In genomic region chr4:107902715-107903114, GRCh38 we compare ENCODE assay signal across 14 cellular contexts. TPM values are rescaled to one million over a fixed set of nuclear protein-coding genes. Genes with fewer than 3 reads are reported as not detected.
DNase-seq lines count a peak whose midpoint lies in the region; ATAC-seq and TF ChIP-seq lines count a peak whose summit lies in the region.
"Had no signal": no experiment of that assay in that cellular context is flagged by ENCODE, and none has a peak within 500 bp of the region (broad histone marks: within the 10 kb centered on the region; RNA-seq: fewer than 3 reads in every experiment).

No MANE protein-coding gene starts in this region.

- DNase-seq in GM19240 (ENCODE audit: insufficient read length, low spot score), result no peak
- no peak for DNase-seq in UCSD-AML1 (lab: John Stamatoyannopoulos, UW; ENCODE audit: unreplicated experiment)
- DNase-seq in SK-N-DZ (ENCODE audit: low spot score), result no peak
- no peak for DNase-seq in NCI-H1436 treated with DMSO at 0.1 percent for 48 hours (lab: John Stamatoyannopoulos, UW)
- DNase-seq: ACHN; activated CD8-positive, alpha-beta memory T cell treated with anti-CD3 and anti-CD28 coated beads, Interleukin-2, amount 10 ng/mL, durations not matched to agents 7 days and 5 days; activated naive CD4-positive, alpha-beta T cell; dermis blood vessel endothelial cell; NCI-H1092; NCI-H2227 treated with DMSO at 0.1 percent for 48 hours had no signal

- TF ChIP-seq POLR2A in GM18505 (IDR thresholded peaks at IDR 0.05; ENCODE audit: borderline replicate concordance, extremely low read depth, insufficient read depth, insufficient read length), result no peak

- ATAC-seq in GM18505 (IDR thresholded peaks at IDR 0.05; ENCODE audit: unreplicated experiment) (peak; percentile 78), GM19438 (IDR thresholded peaks at IDR 0.05; ENCODE audit: low read depth, unreplicated experiment) (peak; percentile 86), HG02759 (IDR thresholded peaks at IDR 0.05; ENCODE audit: unreplicated experiment) (peak; percentile 82), HG03442 (IDR thresholded peaks at IDR 0.05; ENCODE audit: unreplicated experiment) (peak; percentile 74)
- ATAC-seq: activated CD8-positive, alpha-beta memory T cell treated with anti-CD3 and anti-CD28 coated beads, Interleukin-2, amount 10 ng/mL, durations not matched to agents 7 days and 5 days had no signal

RNA-seq across cellular contexts. Expression of gene CYP2U1, which starts 28.6 kb away (rescaled TPM):
- polyA plus RNA-seq in SK-N-DZ (2014; cell fraction: cytosol; rRNA removed), result 5.0 and 8.9 TPM in 2 replicates
- 5.6 and 7.5 TPM in 2 replicates for polyA plus RNA-seq in SK-N-DZ (2014; cell fraction: nucleus; rRNA removed)
